In genomic region chr5:142314606-142315005, GRCh38 we compare ENCODE assay signal across 19 cellular contexts. TPM values are rescaled to one million over a fixed set of nuclear protein-coding genes. Genes with fewer than 3 reads are reported as not detected.
DNase-seq lines count a peak whose midpoint lies in the region; ATAC-seq, FAIRE-seq and TF ChIP-seq lines count a peak whose summit lies in the region.
"Had no signal": no experiment of that assay in that cellular context is flagged by ENCODE, and none has a peak within 500 bp of the region (broad histone marks: within the 10 kb centered on the region; RNA-seq: fewer than 3 reads in every experiment).

No MANE protein-coding gene starts in this region.

- peaks cover 45 to 99% of the 10 kb centered on the region in 2 experiments for H3K79me2 ChIP-seq in H1 (ENCODE audit: control insufficient read depth in 1 of 2, insufficient read depth in 2 of 2, low read length in 2 of 2)

- FAIRE-seq in H1 (lab: Jason Lieb, UNC), result no peak

- H3K27me3 ChIP-seq in H1 (replicated peaks in 1 of 4; ENCODE audit: control insufficient read depth in 3 of 4, extremely low read depth in 1 of 4, insufficient read depth in 3 of 4, low read length in 3 of 4) (no peaks in the 10 kb centered on the region), body of pancreas (no peaks in the 10 kb centered on the region)
- H3K27me3 ChIP-seq: SJCRH30 had no signal

- 90% methylated on average over 18 of the region's 18 CpGs; no CpG with 5 or more reads in 1 of the 2 experiments for WGBS in H1 (ENCODE audit: extremely low coverage in 1 of 2, insufficient coverage in 1 of 2, insufficient read length in 1 of 2, insufficient replicate concordance in 2 of 2, low coverage in 1 of 2, low lambda C conversion rate in 2 of 2, missing lambda C conversion rate in 1 of 2), 2 experiments
- WGBS in body of pancreas, 2 donors, result 74 to 85% methylated on average over 4 to 13 of the region's 18 CpGs

- no peak overlapping the region for H2BK12ac ChIP-seq in H1 (ENCODE audit: low read depth, low read length)

- H3K27me3 Mint-ChIP-seq in stimulated activated naive CD8-positive, alpha-beta T cell treated with anti-CD3 and anti-CD28 coated beads, Interleukin-15, amount 100 ng/mL, for 72 hours, result peaks cover 35% of the 10 kb centered on the region
- H3K27me3 Mint-ChIP-seq in neural crest cell (ENCODE audit: low read depth), result no peaks in the 10 kb centered on the region

- no peak overlapping the region for H4K5ac ChIP-seq in H1 (ENCODE audit: insufficient read length, low read depth, low read length)

- H3K4me1 ChIP-seq in H1 (replicated peaks in 1 of 4; ENCODE audit: control insufficient read depth in 3 of 4, insufficient read depth in 4 of 4, low read length in 3 of 4) (peaks cover 10 to 34% (median 16%) of the 10 kb centered on the region in 4 experiments), body of pancreas (no peaks in the 10 kb centered on the region)
- H3K4me1 ChIP-seq: Caco-2 had no signal

- H3K4ac ChIP-seq in H1 (replicated peaks; ENCODE audit: insufficient read length, low read depth, low read length), result no peak overlapping the region

- H3K14ac ChIP-seq in H1 (ENCODE audit: insufficient read length), result no peak overlapping the region

- H3K9ac ChIP-seq in H1 (replicated peaks in 1 of 4; ENCODE audit: extremely low read depth in 1 of 4, low read depth in 3 of 4, low read length in 3 of 4), result no peak overlapping the region

- peaks cover 43 to 59% of the 10 kb centered on the region in 2 experiments for H4K20me1 ChIP-seq in H1 (replicated peaks in 1 of 2; ENCODE audit: control insufficient read depth in 1 of 2, insufficient read depth in 2 of 2, low read length in 2 of 2)

- no peak overlapping the region for H2AFZ ChIP-seq in H1 (ENCODE audit: low read length)

- H3K56ac ChIP-seq in H1 (replicated peaks; ENCODE audit: insufficient read length, low read depth, low read length), result no peak overlapping the region

- DNase-seq in stimulated activated naive CD8-positive, alpha-beta T cell treated with anti-CD3 and anti-CD28 coated beads, Interleukin-15, amount 100 ng/mL, for 72 hours, result no peak
- DNase-seq in stimulated activated naive CD8-positive, alpha-beta T cell treated with anti-CD3 and anti-CD28 coated beads, Interleukin-15, Interleukin-2, amounts not matched to agents 100 U/mL and 50 U/mL, for 24 hours, result no peak
- DNase-seq in H1 (ENCODE audit: low read depth in 1 of 2, low spot score in 2 of 2), result peak in 1 of 2 experiments; percentile 44
- DNase-seq in neural crest cell (ENCODE audit: low read depth, low spot score), result no peak
- no peak for DNase-seq in body of pancreas
- DNase-seq: Caco-2; CD4-positive, CD25-positive, alpha-beta regulatory T cell; EL; HCEC 1CT; KBM-7; NCI-H1436 treated with DMSO at 0.1 percent for 48 hours; NCI-H2029 treated with DMSO at 0.1 percent for 48 hours; NCI-H2171 treated with DMSO at 0.1 percent for 48 hours; NCI-H446 treated with DMSO at 0.1 percent for 48 hours; NK-92 treated with Interleukin-12 subunit alpha and Interleukin-12 subunit beta, amount 100 ng/mL, for 24 hours; SJCRH30 had no signal

- peaks cover 33% of the 10 kb centered on the region for H3K4me1 Mint-ChIP-seq in stimulated activated naive CD8-positive, alpha-beta T cell treated with anti-CD3 and anti-CD28 coated beads, Interleukin-15, amount 100 ng/mL, for 72 hours
- peaks cover 87% of the 10 kb centered on the region for H3K4me1 Mint-ChIP-seq in neural crest cell

- ATAC-seq in stimulated activated naive CD8-positive, alpha-beta T cell treated with anti-CD3 and anti-CD28 coated beads, Interleukin-15, amount 100 ng/mL, for 72 hours, result peak; percentile 42
- no peak for ATAC-seq in stimulated activated naive CD8-positive, alpha-beta T cell treated with anti-CD3 and anti-CD28 coated beads, Interleukin-15, Interleukin-2, amounts not matched to agents 100 U/mL and 50 U/mL, for 24 hours
- ATAC-seq in body of pancreas (no peak), GM18873 (IDR thresholded peaks at IDR 0.05; ENCODE audit: low FRiP score, unreplicated experiment) (no peak), GM19455 (IDR thresholded peaks at IDR 0.05; ENCODE audit: unreplicated experiment) (no peak)

- no peaks in the 10 kb centered on the region; the same call in 1 of the 2 replicates for H3K23me2 ChIP-seq in H1 (ENCODE audit: low read depth, low read length)

- peaks cover 21% of the 10 kb centered on the region for H3K79me1 ChIP-seq in H1 (ENCODE audit: low read depth, low read length)

- TF ChIP-seq POLR2A in H1 (IDR thresholded peaks at IDR 0.05; ENCODE audit: control extremely low read depth in 1 of 2, low read depth in 2 of 2, low read length in 2 of 2) (0 out of 3 replicates have a peak, but pooled peaks of 1 of the 2 experiments have one; percentile 10), body of pancreas (IDR thresholded peaks at IDR 0.05) (no peak)

- POLR2A ChIA-PET in H1 (lab: Charles Lee; ENCODE audit: partially characterized antibody), result interaction anchor here (0.8 to 2.6 kb wide), 4 partner anchors 9 to 42 kb away, joined by 3 to 14 read pairs (median 4); partner anchors contain the start of gene SPRY4

- no peak overlapping the region for H2BK20ac ChIP-seq in H1 (ENCODE audit: low read length)

- H3K23ac ChIP-seq in H1 (ENCODE audit: insufficient read length), result no peak overlapping the region

- intact Hi-C loops in body of pancreas (cut with DNase I), result no loop called here

- TF ChIP-seq CTCF in H1 (IDR thresholded peaks at IDR 0.05; ENCODE audit: control extremely low read depth in 1 of 3, insufficient read depth in 1 of 3, low read depth in 1 of 3, low read length in 3 of 3) (no peak), neural crest cell (conservative IDR thresholded peaks at IDR 0.05) (no peak), body of pancreas (IDR thresholded peaks at IDR 0.05) (no peak)

- no peak overlapping the region for H3K27ac ChIP-seq in H1 (ENCODE audit: low read depth, low read length)
- H3K27ac ChIP-seq in body of pancreas, result no peak overlapping the region
- H3K27ac ChIP-seq: SJCRH30 had no signal

- H3K4me3 ChIP-seq in H1 (ENCODE audit: extremely low read depth in 1 of 4, insufficient read depth in 2 of 4, low read depth in 3 of 4, low read length in 4 of 4), result no peak overlapping the region
- H3K4me3 ChIP-seq in body of pancreas, result no peak overlapping the region
- H3K4me3 ChIP-seq: SJCRH30 had no signal

- H3K36me3 ChIP-seq in H1 (ENCODE audit: control insufficient read depth in 2 of 4, insufficient read depth in 4 of 4, low read length in 3 of 4) (peaks cover 17 to 68% (median 45%) of the 10 kb centered on the region in 4 experiments), body of pancreas (replicated peaks in 1 of 2; ENCODE audit: insufficient read depth in 1 of 2, low read depth in 2 of 2) (no peaks in the 10 kb centered on the region)

- H3K27ac Mint-ChIP-seq in stimulated activated naive CD8-positive, alpha-beta T cell treated with anti-CD3 and anti-CD28 coated beads, Interleukin-15, amount 100 ng/mL, for 72 hours, result no peak overlapping the region
- H3K27ac Mint-ChIP-seq in neural crest cell (ENCODE audit: unreplicated experiment), result no peak overlapping the region
- H3K27ac Mint-ChIP-seq: CD4-positive, CD25-positive, alpha-beta regulatory T cell had no signal

- no peak overlapping the region for H3K4me3 Mint-ChIP-seq in stimulated activated naive CD8-positive, alpha-beta T cell treated with anti-CD3 and anti-CD28 coated beads, Interleukin-15, amount 100 ng/mL, for 72 hours
- H3K4me3 Mint-ChIP-seq in neural crest cell, result peak overlapping the region; percentile 58
- H3K4me3 Mint-ChIP-seq: CD4-positive, CD25-positive, alpha-beta regulatory T cell had no signal

- no peak overlapping the region for H2BK120ac ChIP-seq in H1 (replicated peaks; ENCODE audit: low read depth, low read length)

- TF ChIP-seq RAD21 in H1 (IDR thresholded peaks at IDR 0.05 in 1 of 2, conservative IDR thresholded peaks at IDR 0.05 in 1 of 2; ENCODE audit: low read depth in 2 of 2, low read length in 2 of 2), result no peak

- H4K91ac ChIP-seq in H1 (replicated peaks; ENCODE audit: insufficient read length, low read length), result no peak overlapping the region

- H4K8ac ChIP-seq in H1 (ENCODE audit: extremely low read depth, insufficient read depth, low read length), result no peak overlapping the region

- peak overlapping the region; percentile 62; the same call in 1 of the 2 replicates for H2BK5ac ChIP-seq in H1 (ENCODE audit: low read depth, low read length)

- H3K9me3 ChIP-seq in H1 (ENCODE audit: insufficient read depth in 2 of 2, low read depth in 1 of 2, low read length in 1 of 2), result no peaks in the 10 kb centered on the region
- no peaks in the 10 kb centered on the region for H3K9me3 ChIP-seq in body of pancreas
- H3K9me3 ChIP-seq: Caco-2, SJCRH30 had no signal

- peaks cover 21% of the 10 kb centered on the region for H3K36me3 Mint-ChIP-seq in neural crest cell (ENCODE audit: low read depth)
- H3K36me3 Mint-ChIP-seq: CD4-positive, CD25-positive, alpha-beta regulatory T cell had no signal

- no peak overlapping the region for H2BK15ac ChIP-seq in H1 (ENCODE audit: low read length)

- H3K18ac ChIP-seq in H1 (ENCODE audit: extremely low read depth, low read length), result no peak overlapping the region

- peak overlapping the region in 1 of 2 experiments; percentile 23; a peak in 1 of 4 replicates for H3K4me2 ChIP-seq in H1 (ENCODE audit: insufficient read depth in 1 of 2, low read depth in 2 of 2, low read length in 2 of 2)

- TF ChIP-seq EP300 in H1 (IDR thresholded peaks at IDR 0.05; ENCODE audit: borderline replicate concordance in 1 of 2, low read depth in 2 of 2, low read length in 2 of 2), result no peak

- no peaks in the 10 kb centered on the region for H3K9me3 Mint-ChIP-seq in stimulated activated naive CD8-positive, alpha-beta T cell treated with anti-CD3 and anti-CD28 coated beads, Interleukin-15, amount 100 ng/mL, for 72 hours
- no peaks in the 10 kb centered on the region for H3K9me3 Mint-ChIP-seq in neural crest cell
- H3K9me3 Mint-ChIP-seq: CD4-positive, CD25-positive, alpha-beta regulatory T cell had no signal

- H2AK5ac ChIP-seq in H1 (ENCODE audit: low read depth, low read length), result no peak overlapping the region

- CTCF ChIA-PET in H1 (lab: Charles Lee; ENCODE audit: partially characterized antibody), result interaction anchor here (1.0 to 2.7 kb wide), 5 partner anchors 9 to 169 kb away, joined by 3 to 9 read pairs (median 4); no protein-coding TSS in a partner anchor

TF ChIP-seq in H1, 55 proteins besides CTCF, POLR2A, EP300 and RAD21:
- TF ChIP-seq SIN3A (conservative IDR thresholded peaks at IDR 0.05 in 1 of 2, IDR thresholded peaks at IDR 0.05 in 1 of 2; ENCODE audit: low read depth in 1 of 2, low read length in 2 of 2), result no peak

RNA-seq across cellular contexts. Expression of gene SPRY4, which starts 10.2 kb away (rescaled TPM):
- 98.2 and 113 TPM in 2 replicates for total RNA-seq in H1 (2021; fragmentation: NEBNext Ultra II Directional; extraction: Animal tissue kit (Norgen Biotek cat#: 25700))
- 59.1 and 80.0 TPM in 2 replicates for polyA plus RNA-seq in H1 (2011; rRNA removed)
- polyA plus RNA-seq in H1 (2011; cell fraction: cytosol; rRNA removed), result 30.4 TPM
- polyA plus RNA-seq in H1 (2011; cell fraction: nucleus; rRNA removed), result 77.2 TPM
- 48.8 to 66.0 TPM (median 56.2 TPM) in 4 replicates for polyA plus RNA-seq in H1 (2012, experiment 1 of 2)
- 30.7 TPM for polyA plus RNA-seq in H1 (2012, experiment 2 of 2)
- polyA plus RNA-seq in H1 (2013, experiment 1 of 2), result 97.0 TPM
- polyA plus RNA-seq in H1 (2013, experiment 2 of 2), result 102 TPM
- 78.2 and 94.7 TPM in 2 replicates for polyA minus RNA-seq in H1 (2011; rRNA and poly(A)+ RNA removed)
- polyA minus RNA-seq in H1 (2011; cell fraction: cytosol; rRNA and poly(A)+ RNA removed), result 44.6 TPM
- polyA minus RNA-seq in H1 (2011; cell fraction: nucleus; rRNA and poly(A)+ RNA removed), result 95.5 TPM
- total RNA-seq in neural crest cell (42.1 and 44.2 TPM in 2 replicates), body of pancreas (10 to 100 TPM in 1 of 2 donors, 1 to 10 TPM in 1; 6.7 to 18.5 TPM)
- total RNA-seq: OCI-LY7 had no signal
- polyA plus RNA-seq: CD4-positive, CD25-positive, alpha-beta regulatory T cell had no signal
